Comparison of ENCODE assay signal across 31 cellular contexts in genomic region chr4:172489896-172490295, GRCh38.
"Had no signal": no experiment of that assay in that cellular context is flagged by ENCODE, and none has a peak within 500 bp of the region (broad histone marks: within the 10 kb centered on the region; RNA-seq: fewer than 3 reads in every experiment).

No MANE protein-coding gene starts in this region.

- H3K27me3 Mint-ChIP-seq: activated CD4-positive, alpha-beta memory T cell treated with anti-CD3 and anti-CD28 coated beads, Interleukin-2, amount 10 ng/mL, durations not matched to agents 7 days and 5 days; activated CD4-positive, alpha-beta T cell treated with anti-CD3 and anti-CD28 coated beads, Interleukin-2, amount 10 ng/mL, durations not matched to agents 7 days and 5 days; activated T-helper 17 cell treated with anti-CD3 and anti-CD28 coated beads, Interleukin-2, amount 50 U/mL, for 72 hours; memory B cell; naive thymus-derived CD4-positive, alpha-beta T cell; progenitor cell of endocrine pancreas; stimulated activated naive CD8-positive, alpha-beta T cell treated with anti-CD3 and anti-CD28 coated beads, Interleukin-15, Interleukin-2, amounts not matched to agents 100 ng/mL and 50 ng/mL, for 24 hours had no signal

- H3K4me3 ChIP-seq: coronary artery, dorsolateral prefrontal cortex, gastrocnemius medialis, ovary, skin epidermis, thoracic aorta had no signal

- H3K9me3 ChIP-seq: gastrocnemius medialis, ovary, thoracic aorta had no signal

- H3K4me3 Mint-ChIP-seq: activated CD4-positive, alpha-beta memory T cell treated with anti-CD3 and anti-CD28 coated beads, Interleukin-2, amount 10 ng/mL, durations not matched to agents 7 days and 5 days; activated CD4-positive, alpha-beta T cell treated with anti-CD3 and anti-CD28 coated beads, Interleukin-2, amount 10 ng/mL, durations not matched to agents 7 days and 5 days; activated T-cell treated with anti-CD3 and anti-CD28 coated beads, Interleukin-2, amount 50 U/mL, for 4 hours; activated T-helper 17 cell treated with anti-CD3 and anti-CD28 coated beads, Interleukin-2, amount 50 U/mL, for 72 hours; immature natural killer cell; memory B cell; naive thymus-derived CD4-positive, alpha-beta T cell; stimulated activated effector memory CD8-positive, alpha-beta T cell treated with anti-CD3 and anti-CD28 coated beads, Interleukin-12 subunit alpha, Interleukin-12 subunit beta, amount 100 ng/mL, for 72 hours; stimulated activated naive CD8-positive, alpha-beta T cell treated with anti-CD3 and anti-CD28 coated beads, Interleukin-15, Interleukin-2, amounts not matched to agents 100 ng/mL and 50 ng/mL, for 24 hours had no signal

- ATAC-seq: activated T-cell treated with anti-CD3 and anti-CD28 coated beads, Interleukin-2, amount 50 U/mL, for 4 hours; activated T-helper 17 cell treated with anti-CD3 and anti-CD28 coated beads, Interleukin-2, amount 50 U/mL, for 72 hours; gastrocnemius medialis; naive thymus-derived CD4-positive, alpha-beta T cell; sciatic nerve; stimulated activated effector memory CD8-positive, alpha-beta T cell treated with anti-CD3 and anti-CD28 coated beads, Interleukin-12 subunit alpha, Interleukin-12 subunit beta, amount 100 ng/mL, for 72 hours had no signal

- H3K27me3 ChIP-seq: brain microvascular endothelial cell, dorsolateral prefrontal cortex, gastrocnemius medialis, ovary had no signal

- H3K36me3 ChIP-seq: brain microvascular endothelial cell, gastrocnemius medialis, ovary, thoracic aorta, WERI-Rb-1 had no signal

- H3K9me3 Mint-ChIP-seq: activated CD4-positive, alpha-beta memory T cell treated with anti-CD3 and anti-CD28 coated beads, Interleukin-2, amount 10 ng/mL, durations not matched to agents 7 days and 5 days; activated CD4-positive, alpha-beta T cell treated with anti-CD3 and anti-CD28 coated beads, Interleukin-2, amount 10 ng/mL, durations not matched to agents 7 days and 5 days; memory B cell; stimulated activated naive CD8-positive, alpha-beta T cell treated with anti-CD3 and anti-CD28 coated beads, Interleukin-15, Interleukin-2, amounts not matched to agents 100 ng/mL and 50 ng/mL, for 24 hours had no signal

- DNase-seq: activated CD4-positive, alpha-beta memory T cell treated with anti-CD3 and anti-CD28 coated beads, Interleukin-2, amount 10 ng/mL, durations not matched to agents 7 days and 5 days; activated CD4-positive, alpha-beta T cell treated with anti-CD3 and anti-CD28 coated beads, Interleukin-2, amount 10 ng/mL, durations not matched to agents 7 days and 5 days; activated CD4-positive, CD25-positive, alpha-beta regulatory T cell treated with anti-CD3 and anti-CD28 coated beads, Interleukin-2, amount 50 U/mL, for 72 hours; activated gamma-delta T cell treated with Interleukin-2 at 50 U/mL for 16 hours; activated naive CD4-positive, alpha-beta T cell treated with anti-CD3 and anti-CD28 coated beads, Interleukin-2, amount 50 U/mL, for 16 hours; activated T-cell treated with anti-CD3 and anti-CD28 coated beads, Interleukin-2, amount 50 U/mL, for 4 hours; amniotic stem cell; brain microvascular endothelial cell; dorsolateral prefrontal cortex; effector memory CD4-positive, alpha-beta T cell; gastrocnemius medialis; head of caudate nucleus; hypothalamus; immature natural killer cell; kidney; midbrain; naive thymus-derived CD4-positive, alpha-beta T cell; ovary; retina; stimulated activated CD4-positive, alpha-beta T cell treated with anti-CD3 and anti-CD28 coated beads, Interleukin-12 subunit alpha, Interleukin-12 subunit beta, amount 100 ng/mL, for 4 hours; stimulated activated CD4-positive, alpha-beta T cell treated with anti-CD3 and anti-CD28 coated beads, Interleukin-4, amount 100 ng/mL, for 1 hour; WERI-Rb-1 had no signal

- H3K4me1 ChIP-seq: gastrocnemius medialis had no signal

- H3K4me1 Mint-ChIP-seq: activated CD4-positive, alpha-beta memory T cell treated with anti-CD3 and anti-CD28 coated beads, Interleukin-2, amount 10 ng/mL, durations not matched to agents 7 days and 5 days; activated CD4-positive, alpha-beta T cell treated with anti-CD3 and anti-CD28 coated beads, Interleukin-2, amount 10 ng/mL, durations not matched to agents 7 days and 5 days; activated T-helper 17 cell treated with anti-CD3 and anti-CD28 coated beads, Interleukin-2, amount 50 U/mL, for 72 hours; immature natural killer cell; memory B cell; naive thymus-derived CD4-positive, alpha-beta T cell; stimulated activated effector memory CD8-positive, alpha-beta T cell treated with anti-CD3 and anti-CD28 coated beads, Interleukin-12 subunit alpha, Interleukin-12 subunit beta, amount 100 ng/mL, for 72 hours had no signal

- H3K27ac ChIP-seq: brain microvascular endothelial cell, coronary artery, dorsolateral prefrontal cortex, gastrocnemius medialis, ovary, skin epidermis, thoracic aorta, WERI-Rb-1 had no signal

- H3K36me3 Mint-ChIP-seq: memory B cell; naive thymus-derived CD4-positive, alpha-beta T cell; stimulated activated effector memory CD8-positive, alpha-beta T cell treated with anti-CD3 and anti-CD28 coated beads, Interleukin-12 subunit alpha, Interleukin-12 subunit beta, amount 100 ng/mL, for 72 hours had no signal

- H3K27ac Mint-ChIP-seq: activated CD4-positive, alpha-beta memory T cell treated with anti-CD3 and anti-CD28 coated beads, Interleukin-2, amount 10 ng/mL, durations not matched to agents 7 days and 5 days; activated CD4-positive, alpha-beta T cell treated with anti-CD3 and anti-CD28 coated beads, Interleukin-2, amount 10 ng/mL, durations not matched to agents 7 days and 5 days; activated T-helper 17 cell treated with anti-CD3 and anti-CD28 coated beads, Interleukin-2, amount 50 U/mL, for 72 hours; immature natural killer cell; memory B cell; naive thymus-derived CD4-positive, alpha-beta T cell; progenitor cell of endocrine pancreas; stimulated activated effector memory CD8-positive, alpha-beta T cell treated with anti-CD3 and anti-CD28 coated beads, Interleukin-12 subunit alpha, Interleukin-12 subunit beta, amount 100 ng/mL, for 72 hours; stimulated activated naive CD8-positive, alpha-beta T cell treated with anti-CD3 and anti-CD28 coated beads, Interleukin-15, Interleukin-2, amounts not matched to agents 100 ng/mL and 50 ng/mL, for 24 hours had no signal
